ENCODE assay signal across 18 cellular contexts in genomic region chr6:111718990-111719389, GRCh38.
DNase-seq lines count a peak whose midpoint lies in the region; ATAC-seq, FAIRE-seq and TF ChIP-seq lines count a peak whose summit lies in the region.
"Had no signal": no experiment of that assay in that cellular context is flagged by ENCODE, and none has a peak within 500 bp of the region (broad histone marks: within the 10 kb centered on the region; RNA-seq: fewer than 3 reads in every experiment).

No MANE protein-coding gene starts in this region.

- H3K4me1 ChIP-seq in A673 (ENCODE audit: insufficient read depth, low read length, poor library complexity, severe bottlenecking): peaks cover 12% of the 10 kb centered on the region
- H3K4me1 ChIP-seq: colonic mucosa had no signal

- FAIRE-seq in GM12892 (lab: Jason Lieb, UNC): no peak
- FAIRE-seq: astrocyte, TTC549 had no signal

- H3K27ac Mint-ChIP-seq in stimulated activated naive CD8-positive, alpha-beta T cell treated with anti-CD3 and anti-CD28 coated beads, Interleukin-15, Interleukin-2, amounts not matched to agents 100 ng/mL and 50 ng/mL, for 24 hours: peak overlapping the region; percentile 83
- H3K27ac Mint-ChIP-seq in activated T-helper 17 cell treated with anti-CD3 and anti-CD28 coated beads, Interleukin-2, amount 50 U/mL, for 72 hours: peak overlapping the region; percentile 80
- no peak overlapping the region for H3K27ac Mint-ChIP-seq in Calu3 (ENCODE audit: unreplicated experiment)

- no peak overlapping the region for H3K27ac ChIP-seq in A673 (ENCODE audit: low read depth, low read length, poor library complexity, severe bottlenecking)
- H3K27ac ChIP-seq: colonic mucosa, Peyer's patch had no signal

- no peaks in the 10 kb centered on the region for H3K27me3 ChIP-seq in A673 (replicated peaks; ENCODE audit: insufficient read depth, low read depth, low read length, poor library complexity)
- H3K27me3 ChIP-seq: colonic mucosa, Peyer's patch had no signal

- H3K4me3 Mint-ChIP-seq in stimulated activated naive CD8-positive, alpha-beta T cell treated with anti-CD3 and anti-CD28 coated beads, Interleukin-15, Interleukin-2, amounts not matched to agents 100 ng/mL and 50 ng/mL, for 24 hours: no peak overlapping the region
- no peak overlapping the region for H3K4me3 Mint-ChIP-seq in activated T-helper 17 cell treated with anti-CD3 and anti-CD28 coated beads, Interleukin-2, amount 50 U/mL, for 72 hours
- H3K4me3 Mint-ChIP-seq in Calu3 (ENCODE audit: low read depth, unreplicated experiment): no peak overlapping the region

- peaks cover 98% of the 10 kb centered on the region for H3K4me1 Mint-ChIP-seq in stimulated activated naive CD8-positive, alpha-beta T cell treated with anti-CD3 and anti-CD28 coated beads, Interleukin-15, Interleukin-2, amounts not matched to agents 100 ng/mL and 50 ng/mL, for 24 hours (ENCODE audit: low read depth)
- H3K4me1 Mint-ChIP-seq in activated T-helper 17 cell treated with anti-CD3 and anti-CD28 coated beads, Interleukin-2, amount 50 U/mL, for 72 hours: peaks cover 34% of the 10 kb centered on the region
- H3K4me1 Mint-ChIP-seq in Calu3 (ENCODE audit: low read depth, unreplicated experiment): peaks cover 2% of the 10 kb centered on the region

- H3K9me3 Mint-ChIP-seq in stimulated activated naive CD8-positive, alpha-beta T cell treated with anti-CD3 and anti-CD28 coated beads, Interleukin-15, Interleukin-2, amounts not matched to agents 100 ng/mL and 50 ng/mL, for 24 hours: no peaks in the 10 kb centered on the region
- H3K9me3 Mint-ChIP-seq in activated T-helper 17 cell treated with anti-CD3 and anti-CD28 coated beads, Interleukin-2, amount 50 U/mL, for 72 hours: no peaks in the 10 kb centered on the region
- no peaks in the 10 kb centered on the region for H3K9me3 Mint-ChIP-seq in Calu3 (ENCODE audit: low read depth, unreplicated experiment)

- no peak for TF ChIP-seq CTCF in Calu3 (IDR thresholded peaks at IDR 0.05; ENCODE audit: unreplicated experiment)
- no peak for TF ChIP-seq CTCF in A673 (conservative IDR thresholded peaks at IDR 0.05; ENCODE audit: low read depth, low read length)

- CTCF ChIA-PET in Calu3 (lab: Charles Lee) (interaction anchor here (0.7 kb wide), 1 partner anchor 325 kb away, joined by 4 read pairs; no protein-coding TSS in a partner anchor), A673 (lab: Charles Lee) (no interaction called here)

- intact Hi-C loops in Calu3 (cut with micrococcal nuclease; ENCODE audit: unreplicated experiment) (no loop called here), A673 (cut with micrococcal nuclease; ENCODE audit: unreplicated experiment) (no loop called here)

- POLR2A ChIA-PET in A673 (lab: Charles Lee; ENCODE audit: low non-redundant PET): no interaction called here

- peaks cover 78% of the 10 kb centered on the region for H3K36me3 Mint-ChIP-seq in stimulated activated naive CD8-positive, alpha-beta T cell treated with anti-CD3 and anti-CD28 coated beads, Interleukin-15, Interleukin-2, amounts not matched to agents 100 ng/mL and 50 ng/mL, for 24 hours (ENCODE audit: low read depth)
- peaks cover 95% of the 10 kb centered on the region for H3K36me3 Mint-ChIP-seq in activated T-helper 17 cell treated with anti-CD3 and anti-CD28 coated beads, Interleukin-2, amount 50 U/mL, for 72 hours (ENCODE audit: low read depth)
- no peaks in the 10 kb centered on the region for H3K36me3 Mint-ChIP-seq in Calu3 (ENCODE audit: insufficient read depth, unreplicated experiment)

- BruUV-seq in Calu3 (replicated peaks; lab: Mats Ljungman, UMichigan) (no TSS peak), A673 (replicated peaks; lab: Mats Ljungman, UMichigan) (no TSS peak)

- no peak overlapping the region for H3K4me3 ChIP-seq in A673 (ENCODE audit: low read depth, low read length, poor library complexity, severe bottlenecking)
- H3K4me3 ChIP-seq: colonic mucosa, Peyer's patch had no signal

- no peak for DNase-seq in stimulated activated naive CD8-positive, alpha-beta T cell treated with anti-CD3 and anti-CD28 coated beads, Interleukin-15, Interleukin-2, amounts not matched to agents 100 U/mL and 50 U/mL, for 24 hours
- DNase-seq in fibroblast of the conjunctiva (ENCODE audit: low read depth): peak; percentile 49
- no peak for DNase-seq in Calu3
- no peak for DNase-seq in GM12892 (ENCODE audit: insufficient read length)
- DNase-seq in A673 (ENCODE audit: low spot score): no peak
- DNase-seq: colonic mucosa; DMS 273 treated with DMSO at 0.1 percent for 48 hours; GDM1; NCI-H2227 treated with DMSO at 0.1 percent for 48 hours; Peyer's patch; stimulated activated CD4-positive, alpha-beta T cell treated with anti-CD3 and anti-CD28 coated beads, Interleukin-2, amount 100 ng/mL, for 24 hours; substantia nigra had no signal

- no peaks in the 10 kb centered on the region for H3K36me3 ChIP-seq in A673 (ENCODE audit: insufficient read depth, low read length, poor library complexity, severe bottlenecking)
- H3K36me3 ChIP-seq: colonic mucosa, Peyer's patch had no signal

- no peak for TF ChIP-seq POLR2A in GM12892 (IDR thresholded peaks at IDR 0.05; ENCODE audit: low read depth, low read length)

- H3K27me3 Mint-ChIP-seq in stimulated activated naive CD8-positive, alpha-beta T cell treated with anti-CD3 and anti-CD28 coated beads, Interleukin-15, Interleukin-2, amounts not matched to agents 100 ng/mL and 50 ng/mL, for 24 hours: no peaks in the 10 kb centered on the region
- no peaks in the 10 kb centered on the region for H3K27me3 Mint-ChIP-seq in activated T-helper 17 cell treated with anti-CD3 and anti-CD28 coated beads, Interleukin-2, amount 50 U/mL, for 72 hours
- no peaks in the 10 kb centered on the region for H3K27me3 Mint-ChIP-seq in Calu3 (ENCODE audit: unreplicated experiment)

- no peak for ATAC-seq in stimulated activated naive CD8-positive, alpha-beta T cell treated with anti-CD3 and anti-CD28 coated beads, Interleukin-15, Interleukin-2, amounts not matched to agents 100 U/mL and 50 U/mL, for 24 hours
- ATAC-seq in activated T-helper 17 cell treated with anti-CD3 and anti-CD28 coated beads, Interleukin-2, amount 50 U/mL, for 72 hours (replicated peaks): no peak
- ATAC-seq in HG03520 (IDR thresholded peaks at IDR 0.05; ENCODE audit: unreplicated experiment): no peak
- ATAC-seq: SK-N-SH treated with all-trans-retinoic acid at 6 μM for 48 hours had no signal

- no peaks in the 10 kb centered on the region for H3K9me3 ChIP-seq in A673 (ENCODE audit: low read depth, low read length, poor library complexity, severe bottlenecking)
- H3K9me3 ChIP-seq: colonic mucosa, Peyer's patch had no signal
